ENCODE assay signal across 14 cellular contexts in genomic region chr3:111730143-111730542, GRCh38.
"Had no signal": no experiment of that assay in that cellular context is flagged by ENCODE, and none has a peak within 500 bp of the region (broad histone marks: within the 10 kb centered on the region; RNA-seq: fewer than 3 reads in every experiment).

No MANE protein-coding gene starts in this region.

- H3K4me1 ChIP-seq: uterus had no signal

- H3K36me3 Mint-ChIP-seq: memory B cell had no signal

- H3K9me3 Mint-ChIP-seq: activated T-helper 1 cell treated with anti-CD3 and anti-CD28 coated beads, Interleukin-12 subunit alpha, Interleukin-12 subunit beta, Interleukin-2, Interleukin-4 antibody, amounts not matched to agents 30 ng/mL and 10 ng/mL and 1 ng/mL, durations not matched to agents 14 hours and 24 hours and 36 hours had no signal

- H3K27ac Mint-ChIP-seq: activated CD8-positive, alpha-beta T cell treated with anti-CD3 and anti-CD28 coated beads, Interleukin-2, amount 10 ng/mL, durations not matched to agents 7 days and 5 days; activated naive CD8-positive, alpha-beta T cell treated with anti-CD3 and anti-CD28 coated beads, Interleukin-2, amount 50 U/mL, for 24 hours; activated T-helper 1 cell treated with anti-CD3 and anti-CD28 coated beads, Interleukin-12 subunit alpha, Interleukin-12 subunit beta, Interleukin-2, Interleukin-4 antibody, amounts not matched to agents 30 ng/mL and 10 ng/mL and 1 ng/mL, durations not matched to agents 14 hours and 24 hours and 36 hours; memory B cell had no signal

- FAIRE-seq: pancreas had no signal

- H3K27me3 Mint-ChIP-seq: activated naive CD8-positive, alpha-beta T cell treated with anti-CD3 and anti-CD28 coated beads, Interleukin-2, amount 50 U/mL, for 24 hours; memory B cell had no signal

- H3K4me3 Mint-ChIP-seq: activated CD8-positive, alpha-beta T cell treated with anti-CD3 and anti-CD28 coated beads, Interleukin-2, amount 10 ng/mL, durations not matched to agents 7 days and 5 days; activated naive CD8-positive, alpha-beta T cell treated with anti-CD3 and anti-CD28 coated beads, Interleukin-2, amount 50 U/mL, for 24 hours; activated T-helper 1 cell treated with anti-CD3 and anti-CD28 coated beads, Interleukin-12 subunit alpha, Interleukin-12 subunit beta, Interleukin-2, Interleukin-4 antibody, amounts not matched to agents 30 ng/mL and 10 ng/mL and 1 ng/mL, durations not matched to agents 14 hours and 24 hours and 36 hours; memory B cell; neural crest cell had no signal

- H3K27ac ChIP-seq: pancreas, WERI-Rb-1 had no signal

- H3K4me3 ChIP-seq: pancreas, tibial artery, uterus had no signal

- H3K36me3 ChIP-seq: pancreas, tibial artery, uterus, WERI-Rb-1 had no signal

- H3K27me3 ChIP-seq: pancreas, tibial artery, uterus had no signal

- H3K4me1 Mint-ChIP-seq: neural crest cell had no signal

- DNase-seq: activated CD4-positive, alpha-beta T cell treated with anti-CD3 and anti-CD28 coated beads for 4 hours; activated CD8-positive, alpha-beta memory T cell treated with anti-CD3 and anti-CD28 coated beads, Interleukin-2, amount 50 U/mL, for 48 hours; activated CD8-positive, alpha-beta T cell treated with anti-CD3 and anti-CD28 coated beads, Interleukin-2, amount 10 ng/mL, durations not matched to agents 7 days and 5 days; activated naive CD4-positive, alpha-beta T cell treated with Interleukin-2 at 50 U/mL for 16 hours; activated naive CD8-positive, alpha-beta T cell treated with anti-CD3 and anti-CD28 coated beads, Interleukin-2, amount 50 U/mL, for 24 hours; central memory CD4-positive, alpha-beta T cell; effector memory CD4-positive, alpha-beta T cell had no signal

- H3K9me3 ChIP-seq: pancreas, tibial artery, uterus had no signal
